In the genomic region with DNA sequence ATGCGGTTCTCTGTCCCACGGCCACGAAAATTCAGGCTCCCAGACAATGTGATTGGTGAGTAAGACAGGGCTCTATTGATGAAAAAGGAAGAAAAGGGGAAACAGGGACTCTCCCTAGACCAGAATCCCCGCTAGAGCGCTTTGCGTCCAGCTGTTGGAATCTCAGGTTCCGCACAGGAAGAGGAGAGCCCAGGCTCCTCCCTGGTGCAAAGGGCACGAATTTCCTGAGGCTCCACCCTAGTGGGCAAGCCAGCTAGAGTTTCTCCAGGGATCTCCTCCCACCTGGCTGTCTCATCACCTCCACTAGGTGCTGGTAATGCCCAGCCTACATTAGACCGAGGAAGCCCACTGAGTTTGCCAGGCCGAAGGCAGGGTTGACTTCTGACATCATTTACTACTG, we compare ENCODE assay signal across 1 cellular context.
A peak's percentile ranks its signal among the peaks of the same experiment; 100 is the strongest.
TF ChIP-seq lines count a peak whose summit lies in the region.

No MANE protein-coding gene starts in this region.

TF ChIP-seq in HepG2, 621 proteins besides CTCF, POLR2A, EP300 and RAD21 (continued from another document and continues in another):
- TF ChIP-seq, protein P1, sequence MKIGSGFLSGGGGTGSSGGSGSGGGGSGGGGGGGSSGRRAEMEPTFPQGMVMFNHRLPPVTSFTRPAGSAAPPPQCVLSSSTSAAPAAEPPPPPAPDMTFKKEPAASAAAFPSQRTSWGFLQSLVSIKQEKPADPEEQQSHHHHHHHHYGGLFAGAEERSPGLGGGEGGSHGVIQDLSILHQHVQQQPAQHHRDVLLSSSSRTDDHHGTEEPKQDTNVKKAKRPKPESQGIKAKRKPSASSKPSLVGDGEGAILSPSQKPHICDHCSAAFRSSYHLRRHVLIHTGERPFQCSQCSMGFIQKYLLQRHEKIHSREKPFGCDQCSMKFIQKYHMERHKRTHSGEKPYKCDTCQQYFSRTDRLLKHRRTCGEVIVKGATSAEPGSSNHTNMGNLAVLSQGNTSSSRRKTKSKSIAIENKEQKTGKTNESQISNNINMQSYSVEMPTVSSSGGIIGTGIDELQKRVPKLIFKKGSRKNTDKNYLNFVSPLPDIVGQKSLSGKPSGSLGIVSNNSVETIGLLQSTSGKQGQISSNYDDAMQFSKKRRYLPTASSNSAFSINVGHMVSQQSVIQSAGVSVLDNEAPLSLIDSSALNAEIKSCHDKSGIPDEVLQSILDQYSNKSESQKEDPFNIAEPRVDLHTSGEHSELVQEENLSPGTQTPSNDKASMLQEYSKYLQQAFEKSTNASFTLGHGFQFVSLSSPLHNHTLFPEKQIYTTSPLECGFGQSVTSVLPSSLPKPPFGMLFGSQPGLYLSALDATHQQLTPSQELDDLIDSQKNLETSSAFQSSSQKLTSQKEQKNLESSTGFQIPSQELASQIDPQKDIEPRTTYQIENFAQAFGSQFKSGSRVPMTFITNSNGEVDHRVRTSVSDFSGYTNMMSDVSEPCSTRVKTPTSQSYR (CRISPR knock-in tag; IDR thresholded peaks at IDR 0.05; ENCODE audit: borderline replicate concordance) = no peak
- TF ChIP-seq ZNF530 (CRISPR knock-in tag; IDR thresholded peaks at IDR 0.05; ENCODE audit: low read depth) (no peak), TBX2 (CRISPR knock-in tag; IDR thresholded peaks at IDR 0.05; ENCODE audit: borderline replicate concordance) (0 out of 2 replicates have a peak, but pooled peaks have one; percentile 40), MAF1 (CRISPR knock-in tag; IDR thresholded peaks at IDR 0.05; ENCODE audit: borderline replicate concordance) (no peak), ZNF17 (CRISPR knock-in tag; IDR thresholded peaks at IDR 0.05) (no peak), ZBTB33 (CRISPR knock-in tag; IDR thresholded peaks at IDR 0.05) (peak; percentile 98), TBL1XR1 (IDR thresholded peaks at IDR 0.05; ENCODE audit: borderline replicate concordance, low read length, partially characterized antibody) (no peak), CAMTA2 (CRISPR knock-in tag; IDR thresholded peaks at IDR 0.05; ENCODE audit: borderline replicate concordance) (0 out of 2 replicates have a peak, but pooled peaks have one; percentile 47), NR2F1 (CRISPR knock-in tag; IDR thresholded peaks at IDR 0.05) (0 out of 4 replicates have a peak, but pooled peaks of 1 of the 2 experiments have one; percentile 3), ZNF589 (CRISPR knock-in tag; conservative IDR thresholded peaks at IDR 0.05) (0 out of 2 replicates have a peak, but pooled peaks have one; percentile 43), SP5 (CRISPR knock-in tag; IDR thresholded peaks at IDR 0.05; ENCODE audit: borderline replicate concordance, low read depth) (peak; percentile 52; the same call in 1 of the 2 replicates), ZNF256 (CRISPR knock-in tag; conservative IDR thresholded peaks at IDR 0.05) (no peak)
- TF ChIP-seq, protein P2, sequence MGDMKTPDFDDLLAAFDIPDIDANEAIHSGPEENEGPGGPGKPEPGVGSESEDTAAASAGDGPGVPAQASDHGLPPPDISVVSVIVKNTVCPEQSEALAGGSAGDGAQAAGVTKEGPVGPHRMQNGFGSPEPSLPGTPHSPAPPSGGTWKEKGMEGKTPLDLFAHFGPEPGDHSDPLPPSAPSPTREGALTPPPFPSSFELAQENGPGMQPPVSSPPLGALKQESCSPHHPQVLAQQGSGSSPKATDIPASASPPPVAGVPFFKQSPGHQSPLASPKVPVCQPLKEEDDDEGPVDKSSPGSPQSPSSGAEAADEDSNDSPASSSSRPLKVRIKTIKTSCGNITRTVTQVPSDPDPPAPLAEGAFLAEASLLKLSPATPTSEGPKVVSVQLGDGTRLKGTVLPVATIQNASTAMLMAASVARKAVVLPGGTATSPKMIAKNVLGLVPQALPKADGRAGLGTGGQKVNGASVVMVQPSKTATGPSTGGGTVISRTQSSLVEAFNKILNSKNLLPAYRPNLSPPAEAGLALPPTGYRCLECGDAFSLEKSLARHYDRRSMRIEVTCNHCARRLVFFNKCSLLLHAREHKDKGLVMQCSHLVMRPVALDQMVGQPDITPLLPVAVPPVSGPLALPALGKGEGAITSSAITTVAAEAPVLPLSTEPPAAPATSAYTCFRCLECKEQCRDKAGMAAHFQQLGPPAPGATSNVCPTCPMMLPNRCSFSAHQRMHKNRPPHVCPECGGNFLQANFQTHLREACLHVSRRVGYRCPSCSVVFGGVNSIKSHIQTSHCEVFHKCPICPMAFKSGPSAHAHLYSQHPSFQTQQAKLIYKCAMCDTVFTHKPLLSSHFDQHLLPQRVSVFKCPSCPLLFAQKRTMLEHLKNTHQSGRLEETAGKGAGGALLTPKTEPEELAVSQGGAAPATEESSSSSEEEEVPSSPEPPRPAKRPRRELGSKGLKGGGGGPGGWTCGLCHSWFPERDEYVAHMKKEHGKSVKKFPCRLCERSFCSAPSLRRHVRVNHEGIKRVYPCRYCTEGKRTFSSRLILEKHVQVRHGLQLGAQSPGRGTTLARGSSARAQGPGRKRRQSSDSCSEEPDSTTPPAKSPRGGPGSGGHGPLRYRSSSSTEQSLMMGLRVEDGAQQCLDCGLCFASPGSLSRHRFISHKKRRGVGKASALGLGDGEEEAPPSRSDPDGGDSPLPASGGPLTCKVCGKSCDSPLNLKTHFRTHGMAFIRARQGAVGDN (CRISPR knock-in tag; IDR thresholded peaks at IDR 0.05) = 0 out of 2 replicates have a peak, but pooled peaks have one; percentile 25
- TF ChIP-seq, protein P3, sequence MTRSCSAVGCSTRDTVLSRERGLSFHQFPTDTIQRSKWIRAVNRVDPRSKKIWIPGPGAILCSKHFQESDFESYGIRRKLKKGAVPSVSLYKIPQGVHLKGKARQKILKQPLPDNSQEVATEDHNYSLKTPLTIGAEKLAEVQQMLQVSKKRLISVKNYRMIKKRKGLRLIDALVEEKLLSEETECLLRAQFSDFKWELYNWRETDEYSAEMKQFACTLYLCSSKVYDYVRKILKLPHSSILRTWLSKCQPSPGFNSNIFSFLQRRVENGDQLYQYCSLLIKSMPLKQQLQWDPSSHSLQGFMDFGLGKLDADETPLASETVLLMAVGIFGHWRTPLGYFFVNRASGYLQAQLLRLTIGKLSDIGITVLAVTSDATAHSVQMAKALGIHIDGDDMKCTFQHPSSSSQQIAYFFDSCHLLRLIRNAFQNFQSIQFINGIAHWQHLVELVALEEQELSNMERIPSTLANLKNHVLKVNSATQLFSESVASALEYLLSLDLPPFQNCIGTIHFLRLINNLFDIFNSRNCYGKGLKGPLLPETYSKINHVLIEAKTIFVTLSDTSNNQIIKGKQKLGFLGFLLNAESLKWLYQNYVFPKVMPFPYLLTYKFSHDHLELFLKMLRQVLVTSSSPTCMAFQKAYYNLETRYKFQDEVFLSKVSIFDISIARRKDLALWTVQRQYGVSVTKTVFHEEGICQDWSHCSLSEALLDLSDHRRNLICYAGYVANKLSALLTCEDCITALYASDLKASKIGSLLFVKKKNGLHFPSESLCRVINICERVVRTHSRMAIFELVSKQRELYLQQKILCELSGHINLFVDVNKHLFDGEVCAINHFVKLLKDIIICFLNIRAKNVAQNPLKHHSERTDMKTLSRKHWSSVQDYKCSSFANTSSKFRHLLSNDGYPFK (CRISPR knock-in tag; IDR thresholded peaks at IDR 0.05; ENCODE audit: borderline replicate concordance) = no peak
- TF ChIP-seq, protein P4, sequence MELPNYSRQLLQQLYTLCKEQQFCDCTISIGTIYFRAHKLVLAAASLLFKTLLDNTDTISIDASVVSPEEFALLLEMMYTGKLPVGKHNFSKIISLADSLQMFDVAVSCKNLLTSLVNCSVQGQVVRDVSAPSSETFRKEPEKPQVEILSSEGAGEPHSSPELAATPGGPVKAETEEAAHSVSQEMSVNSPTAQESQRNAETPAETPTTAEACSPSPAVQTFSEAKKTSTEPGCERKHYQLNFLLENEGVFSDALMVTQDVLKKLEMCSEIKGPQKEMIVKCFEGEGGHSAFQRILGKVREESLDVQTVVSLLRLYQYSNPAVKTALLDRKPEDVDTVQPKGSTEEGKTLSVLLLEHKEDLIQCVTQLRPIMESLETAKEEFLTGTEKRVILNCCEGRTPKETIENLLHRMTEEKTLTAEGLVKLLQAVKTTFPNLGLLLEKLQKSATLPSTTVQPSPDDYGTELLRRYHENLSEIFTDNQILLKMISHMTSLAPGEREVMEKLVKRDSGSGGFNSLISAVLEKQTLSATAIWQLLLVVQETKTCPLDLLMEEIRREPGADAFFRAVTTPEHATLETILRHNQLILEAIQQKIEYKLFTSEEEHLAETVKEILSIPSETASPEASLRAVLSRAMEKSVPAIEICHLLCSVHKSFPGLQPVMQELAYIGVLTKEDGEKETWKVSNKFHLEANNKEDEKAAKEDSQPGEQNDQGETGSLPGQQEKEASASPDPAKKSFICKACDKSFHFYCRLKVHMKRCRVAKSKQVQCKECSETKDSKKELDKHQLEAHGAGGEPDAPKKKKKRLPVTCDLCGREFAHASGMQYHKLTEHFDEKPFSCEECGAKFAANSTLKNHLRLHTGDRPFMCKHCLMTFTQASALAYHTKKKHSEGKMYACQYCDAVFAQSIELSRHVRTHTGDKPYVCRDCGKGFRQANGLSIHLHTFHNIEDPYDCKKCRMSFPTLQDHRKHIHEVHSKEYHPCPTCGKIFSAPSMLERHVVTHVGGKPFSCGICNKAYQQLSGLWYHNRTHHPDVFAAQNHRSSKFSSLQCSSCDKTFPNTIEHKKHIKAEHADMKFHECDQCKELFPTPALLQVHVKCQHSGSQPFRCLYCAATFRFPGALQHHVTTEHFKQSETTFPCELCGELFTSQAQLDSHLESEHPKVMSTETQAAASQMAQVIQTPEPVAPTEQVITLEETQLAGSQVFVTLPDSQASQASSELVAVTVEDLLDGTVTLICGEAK (IDR thresholded peaks at IDR 0.05) = no peak
- TF ChIP-seq, protein P4 (CRISPR knock-in tag; IDR thresholded peaks at IDR 0.05) = 0 out of 2 replicates have a peak, but pooled peaks have one; percentile 37
- TF ChIP-seq, protein P5, sequence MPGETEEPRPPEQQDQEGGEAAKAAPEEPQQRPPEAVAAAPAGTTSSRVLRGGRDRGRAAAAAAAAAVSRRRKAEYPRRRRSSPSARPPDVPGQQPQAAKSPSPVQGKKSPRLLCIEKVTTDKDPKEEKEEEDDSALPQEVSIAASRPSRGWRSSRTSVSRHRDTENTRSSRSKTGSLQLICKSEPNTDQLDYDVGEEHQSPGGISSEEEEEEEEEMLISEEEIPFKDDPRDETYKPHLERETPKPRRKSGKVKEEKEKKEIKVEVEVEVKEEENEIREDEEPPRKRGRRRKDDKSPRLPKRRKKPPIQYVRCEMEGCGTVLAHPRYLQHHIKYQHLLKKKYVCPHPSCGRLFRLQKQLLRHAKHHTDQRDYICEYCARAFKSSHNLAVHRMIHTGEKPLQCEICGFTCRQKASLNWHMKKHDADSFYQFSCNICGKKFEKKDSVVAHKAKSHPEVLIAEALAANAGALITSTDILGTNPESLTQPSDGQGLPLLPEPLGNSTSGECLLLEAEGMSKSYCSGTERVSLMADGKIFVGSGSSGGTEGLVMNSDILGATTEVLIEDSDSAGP (CRISPR knock-in tag; IDR thresholded peaks at IDR 0.05; ENCODE audit: borderline replicate concordance) = peak; percentile 47; the same call in 1 of the 2 replicates
- TF ChIP-seq, protein P6, sequence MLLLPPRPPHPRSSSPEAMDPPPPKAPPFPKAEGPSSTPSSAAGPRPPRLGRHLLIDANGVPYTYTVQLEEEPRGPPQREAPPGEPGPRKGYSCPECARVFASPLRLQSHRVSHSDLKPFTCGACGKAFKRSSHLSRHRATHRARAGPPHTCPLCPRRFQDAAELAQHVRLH (CRISPR knock-in tag; IDR thresholded peaks at IDR 0.05; ENCODE audit: borderline replicate concordance, low read depth) = 0 out of 2 replicates have a peak, but pooled peaks have one; percentile 14
- TF ChIP-seq, protein P7, sequence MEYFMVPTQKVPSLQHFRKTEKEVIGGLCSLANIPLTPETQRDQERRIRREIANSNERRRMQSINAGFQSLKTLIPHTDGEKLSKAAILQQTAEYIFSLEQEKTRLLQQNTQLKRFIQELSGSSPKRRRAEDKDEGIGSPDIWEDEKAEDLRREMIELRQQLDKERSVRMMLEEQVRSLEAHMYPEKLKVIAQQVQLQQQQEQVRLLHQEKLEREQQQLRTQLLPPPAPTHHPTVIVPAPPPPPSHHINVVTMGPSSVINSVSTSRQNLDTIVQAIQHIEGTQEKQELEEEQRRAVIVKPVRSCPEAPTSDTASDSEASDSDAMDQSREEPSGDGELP (IDR thresholded peaks at IDR 0.05; ENCODE audit: borderline replicate concordance, low read depth) = peak; percentile 77
